Comparison of ENCODE assay signal across 9 cellular contexts in the genomic region with DNA sequence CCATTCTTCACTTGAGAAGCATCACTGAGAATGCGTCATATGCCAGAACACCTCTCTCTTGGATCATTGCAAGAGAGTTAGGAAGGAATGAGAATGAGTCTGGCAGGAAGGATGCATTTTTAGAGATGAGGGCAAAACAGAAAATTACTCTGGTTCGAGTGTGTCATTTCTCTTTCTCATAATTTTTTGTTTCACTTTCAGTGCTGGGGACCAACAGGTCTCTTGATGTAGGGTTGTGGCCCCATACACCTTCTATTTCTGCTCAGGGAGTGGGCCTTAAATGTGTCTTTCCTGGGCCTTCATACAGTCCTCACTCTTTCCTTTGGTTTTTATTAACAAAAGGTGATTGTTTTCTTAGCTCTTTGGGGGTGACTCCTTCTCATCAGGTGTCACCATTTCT.
DNase-seq lines count a peak whose midpoint lies in the region; ATAC-seq and TF ChIP-seq lines count a peak whose summit lies in the region.
"Had no signal": no experiment of that assay in that cellular context is flagged by ENCODE, and none has a peak within 500 bp of the region (broad histone marks: within the 10 kb centered on the region; RNA-seq: fewer than 3 reads in every experiment).

No MANE protein-coding gene starts in this region.

- no peak overlapping the region for H3K4me3 ChIP-seq in smooth muscle cell

- peak; percentile 91 for ATAC-seq in activated CD8-positive, alpha-beta memory T cell treated with anti-CD3 and anti-CD28 coated beads, Interleukin-2, amount 10 ng/mL, durations not matched to agents 7 days and 5 days
- peak; percentile 93 for ATAC-seq in GM21529 (IDR thresholded peaks at IDR 0.05; ENCODE audit: unreplicated experiment)
- ATAC-seq in HG03442 (IDR thresholded peaks at IDR 0.05; ENCODE audit: unreplicated experiment): peak; percentile 85
- no peak for ATAC-seq in left ventricle myocardium superior
- ATAC-seq: sciatic nerve had no signal

- TF ChIP-seq CTCF in smooth muscle cell (IDR thresholded peaks at IDR 0.05; ENCODE audit: borderline replicate concordance, insufficient read depth, poor library complexity, severe bottlenecking): no peak

- peak overlapping the region; percentile 93 for H3K27ac Mint-ChIP-seq in activated CD8-positive, alpha-beta memory T cell treated with anti-CD3 and anti-CD28 coated beads, Interleukin-2, amount 10 ng/mL, durations not matched to agents 7 days and 5 days

- H2AFZ ChIP-seq in smooth muscle cell (ENCODE audit: low read depth): no peak overlapping the region

- H3K9me3 Mint-ChIP-seq in activated CD8-positive, alpha-beta memory T cell treated with anti-CD3 and anti-CD28 coated beads, Interleukin-2, amount 10 ng/mL, durations not matched to agents 7 days and 5 days (ENCODE audit: low read depth): no peaks in the 10 kb centered on the region

- no peak overlapping the region for H3K4me2 ChIP-seq in smooth muscle cell

- H3K9me3 ChIP-seq in smooth muscle cell (replicated peaks; ENCODE audit: low read depth): no peaks in the 10 kb centered on the region

- WGBS in smooth muscle cell (ENCODE audit: low lambda C conversion rate): 93% methylated on average over 2 of the region's 2 CpGs

- no peaks in the 10 kb centered on the region for H3K27me3 ChIP-seq in smooth muscle cell (ENCODE audit: low read depth)

- no peaks in the 10 kb centered on the region for H3F3A ChIP-seq in smooth muscle cell (ENCODE audit: low read depth)

- peaks cover 10% of the 10 kb centered on the region for H3K4me1 ChIP-seq in smooth muscle cell (ENCODE audit: low read depth)

- intact Hi-C loops in left ventricle myocardium superior (cut with micrococcal nuclease): no loop called here

- H3K36me3 Mint-ChIP-seq in activated CD8-positive, alpha-beta memory T cell treated with anti-CD3 and anti-CD28 coated beads, Interleukin-2, amount 10 ng/mL, durations not matched to agents 7 days and 5 days: peaks cover 6% of the 10 kb centered on the region

- CTCF ChIA-PET in activated CD8-positive, alpha-beta memory T cell treated with anti-CD3 and anti-CD28 coated beads, Interleukin-2, amount 10 ng/mL, durations not matched to agents 7 days and 5 days (lab: Charles Lee): interaction anchor here (1.6 kb wide), 1 partner anchor 19 kb away, joined by 4 read pairs; no protein-coding TSS in a partner anchor

- H4K20me1 ChIP-seq in smooth muscle cell (ENCODE audit: low read depth): no peaks in the 10 kb centered on the region

- H3K27ac ChIP-seq in smooth muscle cell (ENCODE audit: low read depth): peak overlapping the region; percentile 57

- no peak overlapping the region for H3K9ac ChIP-seq in smooth muscle cell (ENCODE audit: low read depth)

- no peak for DNase-seq in activated CD8-positive, alpha-beta memory T cell treated with anti-CD3 and anti-CD28 coated beads, Interleukin-2, amount 10 ng/mL, durations not matched to agents 7 days and 5 days
- no peak for DNase-seq in activated CD8-positive, alpha-beta memory T cell treated with anti-CD3 and anti-CD28 coated beads, Interleukin-2, amount 50 U/mL, for 48 hours
- DNase-seq in smooth muscle cell (lab: John Stamatoyannopoulos, UW; ENCODE audit: unreplicated experiment) (no peak), NCI-H345 (lab: John Stamatoyannopoulos, UW) (no peak), NCI-H1417 treated with DMSO at 0.1 percent for 48 hours (lab: John Stamatoyannopoulos, UW) (no peak), left ventricle myocardium superior (no peak)

- no peaks in the 10 kb centered on the region for H3K36me3 ChIP-seq in smooth muscle cell (ENCODE audit: low read depth)

- H3K79me2 ChIP-seq in smooth muscle cell (ENCODE audit: low read depth): no peaks in the 10 kb centered on the region

- no peaks in the 10 kb centered on the region for H3K27me3 Mint-ChIP-seq in activated CD8-positive, alpha-beta memory T cell treated with anti-CD3 and anti-CD28 coated beads, Interleukin-2, amount 10 ng/mL, durations not matched to agents 7 days and 5 days

- peaks cover 36% of the 10 kb centered on the region for H3K4me1 Mint-ChIP-seq in activated CD8-positive, alpha-beta memory T cell treated with anti-CD3 and anti-CD28 coated beads, Interleukin-2, amount 10 ng/mL, durations not matched to agents 7 days and 5 days

- H3K4me3 Mint-ChIP-seq in activated CD8-positive, alpha-beta memory T cell treated with anti-CD3 and anti-CD28 coated beads, Interleukin-2, amount 10 ng/mL, durations not matched to agents 7 days and 5 days: peak overlapping the region; percentile 56
